ENCODE assay signal across 8 cellular contexts in genomic region chr3:104291437-104291851, GRCh38.
DNase-seq lines count a peak whose midpoint lies in the region; ATAC-seq, FAIRE-seq and TF ChIP-seq lines count a peak whose summit lies in the region.

No MANE protein-coding gene starts in this region.

- no peaks in the 10 kb centered on the region for H3K36me3 Mint-ChIP-seq in T-cell

- H3K4me3 Mint-ChIP-seq in T-cell: peak overlapping the region; percentile 18 to 55 (median 49)

- H3K4me1 Mint-ChIP-seq in T-cell: peaks cover 13 to 17% (median 15%) of the 10 kb centered on the region in 3 donors

- POLR2A ChIA-PET in T-cell (lab: Charles Lee): interaction anchor here (0.5 to 1.0 kb wide), 4 partner anchors 17 to 661 kb away, joined by 3 to 5 read pairs (median 4); no protein-coding TSS in a partner anchor

- CTCF ChIA-PET in T-cell (lab: Charles Lee): no interaction called here

- ATAC-seq in HG02588 (IDR thresholded peaks at IDR 0.05; ENCODE audit: unreplicated experiment) (peak; percentile 78), T-cell (replicated peaks in 1 of 4) (no peak)

- no peak for TF ChIP-seq POLR2A in erythroblast (IDR thresholded peaks at IDR 0.05; ENCODE audit: low read length)

- H3K27me3 Mint-ChIP-seq in T-cell: no peaks in the 10 kb centered on the region

- peak overlapping the region; percentile 17 to 71 for H3K27ac Mint-ChIP-seq in T-cell

- FAIRE-seq in GM18507 (lab: Jason Lieb, UNC) (peak; percentile 58), HTR-8/SVneo (lab: Jason Lieb, UNC) (no peak)

- DNase-seq in GM18507 (ENCODE audit: extremely low spot score, insufficient read length, low read depth) (no peak), T-cell (no peak), medulla oblongata (ENCODE audit: extremely low spot score) (peak; percentile 37), NCI-H82 (lab: John Stamatoyannopoulos, UW) (no peak), erythroblast (lab: John Stamatoyannopoulos, UW) (no peak), HTR-8/SVneo (ENCODE audit: insufficient read length, low spot score) (no peak)
- no peak for DNase-seq in activated CD8-positive, alpha-beta memory T cell treated with anti-CD3 and anti-CD28 coated beads, Interleukin-2, amount 50 U/mL, for 4 hours

- H3K9me3 Mint-ChIP-seq in T-cell: peaks cover 0 to 5% (median 3%) of the 10 kb centered on the region in 3 donors
